Comparison of ENCODE assay signal across 1 cellular context in genomic region chr2:131034122-131035051, GRCh38.
A peak's percentile ranks its signal among the peaks of the same experiment; 100 is the strongest.
TF ChIP-seq lines count a peak whose summit lies in the region.

No MANE protein-coding gene starts in this region.

TF ChIP-seq in H1, 55 proteins besides CTCF, POLR2A, EP300 and RAD21 (continued from another document):
- TF ChIP-seq CHD7 (IDR thresholded peaks at IDR 0.05; ENCODE audit: insufficient replicate concordance, low read length) (no peak), SP1 (IDR thresholded peaks at IDR 0.05; ENCODE audit: low read depth, low read length) (no peak), NRF1 (IDR thresholded peaks at IDR 0.05; ENCODE audit: low read depth, low read length) (no peak), CREB1 (IDR thresholded peaks at IDR 0.05) (no peak), ASH2L (IDR thresholded peaks at IDR 0.05; ENCODE audit: low read length) (no peak), KDM4A (IDR thresholded peaks at IDR 0.05; ENCODE audit: low read depth, low read length, severe bottlenecking) (peak; percentile 0), POU5F1 (IDR thresholded peaks at IDR 0.05; ENCODE audit: low read depth, low read length) (no peak), ZNF274 (IDR thresholded peaks at IDR 0.05; ENCODE audit: borderline replicate concordance, extremely low read depth, low read length) (no peak), SAP30 (IDR thresholded peaks at IDR 0.05; ENCODE audit: insufficient read depth, insufficient replicate concordance, low read length) (no peak), JUND (IDR thresholded peaks at IDR 0.05; ENCODE audit: low read length) (no peak), HDAC6 (IDR thresholded peaks at IDR 0.05; ENCODE audit: low read depth, low read length) (no peak)
